Comparison of ENCODE assay signal across 9 cellular contexts in genomic region chr16:2359919-2360318, GRCh38.
"Had no signal": no experiment of that assay in that cellular context is flagged by ENCODE, and none has a peak within 500 bp of the region (broad histone marks: within the 10 kb centered on the region; RNA-seq: fewer than 3 reads in every experiment).

No MANE protein-coding gene starts in this region.

- H3K36me3 ChIP-seq: HAP-1 had no signal

- H3K27ac ChIP-seq: HL-60, KMS-11 had no signal

- H3K4me3 ChIP-seq: GM23338, HAP-1 had no signal

- H3K4me2 ChIP-seq: GM23338, KMS-11 had no signal

- ATAC-seq: GM23338, HCT116 had no signal

- H2AFZ ChIP-seq: GM23338 had no signal

- H3K9ac ChIP-seq: KMS-11 had no signal

- H3K4me1 ChIP-seq: HAP-1 had no signal

- DNase-seq: H7, HFFc6, IMR-90, KBM-7 had no signal

- H3K9me3 ChIP-seq: HAP-1 had no signal
